ENCODE assay signal across 22 cellular contexts in the genomic region with DNA sequence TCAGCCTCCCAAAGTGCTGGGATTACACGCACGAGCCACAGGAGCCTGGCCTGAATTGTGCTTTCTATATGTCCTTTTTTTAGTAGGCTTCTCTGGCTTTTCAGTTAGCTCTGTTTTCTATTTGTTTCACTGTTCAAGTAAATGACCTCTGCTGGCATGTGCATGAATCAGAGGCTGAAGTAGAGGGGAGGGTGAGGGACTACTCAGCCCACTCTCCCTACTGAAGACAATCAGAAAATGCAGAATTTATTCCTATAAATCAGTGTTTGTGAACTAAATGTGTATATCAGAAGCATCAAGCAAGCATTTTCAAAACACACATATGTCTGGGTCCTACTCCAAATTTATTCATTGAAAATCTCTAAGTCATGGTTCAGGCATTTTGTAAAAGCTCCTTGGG. TPM values are rescaled to one million over a fixed set of nuclear protein-coding genes. Genes with fewer than 3 reads are reported as not detected.
A peak's percentile ranks its signal among the peaks of the same experiment; 100 is the strongest.
DNase-seq lines count a peak whose midpoint lies in the region; ATAC-seq, FAIRE-seq and TF ChIP-seq lines count a peak whose summit lies in the region.
"Had no signal": no experiment of that assay in that cellular context is flagged by ENCODE, and none has a peak within 500 bp of the region (broad histone marks: within the 10 kb centered on the region; RNA-seq: fewer than 3 reads in every experiment).

No MANE protein-coding gene starts in this region.

- intact Hi-C loops in K562 (cut with micrococcal nuclease), result no loop called here

- no peaks in the 10 kb centered on the region for H4K20me1 ChIP-seq in K562 (replicated peaks; ENCODE audit: control insufficient read depth, insufficient read depth, low read length)

- no peaks in the 10 kb centered on the region for H3K9me3 Mint-ChIP-seq in activated T-cell treated with anti-CD3 and anti-CD28 coated beads, Interleukin-2, amount 50 U/mL, for 72 hours
- no peaks in the 10 kb centered on the region for H3K9me3 Mint-ChIP-seq in activated T-cell treated with anti-CD3 and anti-CD28 coated beads, Interleukin-2, amount 50 U/mL, for 24 hours
- H3K9me3 Mint-ChIP-seq: activated CD4-positive, alpha-beta T cell treated with anti-CD3 and anti-CD28 coated beads, Interleukin-2, amount 10 ng/mL, durations not matched to agents 24 days and 14 days; natural killer cell; type B pancreatic cell had no signal

- no peak overlapping the region for H3K9ac ChIP-seq in K562 (ENCODE audit: insufficient read depth in 1 of 2, low read depth in 2 of 2, low read length in 2 of 2)
- H3K9ac ChIP-seq: BLaER1 had no signal

- no peak for FAIRE-seq in K562 (lab: Jason Lieb, UNC)

- peak overlapping the region; percentile 28 for H3K27ac Mint-ChIP-seq in activated T-cell treated with anti-CD3 and anti-CD28 coated beads, Interleukin-2, amount 50 U/mL, for 72 hours
- no peak overlapping the region for H3K27ac Mint-ChIP-seq in activated T-cell treated with anti-CD3 and anti-CD28 coated beads, Interleukin-2, amount 50 U/mL, for 24 hours
- H3K27ac Mint-ChIP-seq: activated CD4-positive, alpha-beta T cell treated with anti-CD3 and anti-CD28 coated beads, Interleukin-2, amount 10 ng/mL, durations not matched to agents 24 days and 14 days; GM23338; natural killer cell; type B pancreatic cell had no signal

- TF ChIP-seq POLR2A in K562 (conservative IDR thresholded peaks at IDR 0.05), result no peak

- peaks cover 2 to 5% of the 10 kb centered on the region in 2 donors for H3K36me3 Mint-ChIP-seq in activated T-cell treated with anti-CD3 and anti-CD28 coated beads, Interleukin-2, amount 50 U/mL, for 72 hours (ENCODE audit: insufficient read depth in 2 of 2)
- peaks cover 25% of the 10 kb centered on the region for H3K36me3 Mint-ChIP-seq in activated T-cell treated with anti-CD3 and anti-CD28 coated beads, Interleukin-2, amount 50 U/mL, for 24 hours (ENCODE audit: low read depth)
- H3K36me3 Mint-ChIP-seq: natural killer cell had no signal

- H3K9me1 ChIP-seq in K562 (ENCODE audit: control insufficient read depth, insufficient read depth, low read length), result no peaks in the 10 kb centered on the region

- H3K27ac ChIP-seq in K562 (ENCODE audit: extremely low read depth, low read depth, low read length), result no peak overlapping the region
- H3K27ac ChIP-seq: 22Rv1, BLaER1 had no signal

- H3K27me3 Mint-ChIP-seq in activated T-cell treated with anti-CD3 and anti-CD28 coated beads, Interleukin-2, amount 50 U/mL, for 72 hours (ENCODE audit: low read depth), result no peaks in the 10 kb centered on the region
- H3K27me3 Mint-ChIP-seq in activated T-cell treated with anti-CD3 and anti-CD28 coated beads, Interleukin-2, amount 50 U/mL, for 24 hours, result no peaks in the 10 kb centered on the region
- H3K27me3 Mint-ChIP-seq: activated CD4-positive, alpha-beta T cell treated with anti-CD3 and anti-CD28 coated beads, Interleukin-2, amount 10 ng/mL, durations not matched to agents 24 days and 14 days; type B pancreatic cell had no signal

- no peak for ATAC-seq in activated T-cell treated with anti-CD3 and anti-CD28 coated beads, Interleukin-2, amount 50 U/mL, for 72 hours (replicated peaks in 1 of 2)
- ATAC-seq in K562, result peak; percentile 21; the same call in 1 of the 3 replicates
- no peak for ATAC-seq in esophagus mucosa
- ATAC-seq: GM23338, natural killer cell had no signal

- CTCF ChIA-PET in K562 (lab: Yijun Ruan, JAX; ENCODE audit: low intra/inter-chr PET ratio), result interaction anchor here (0.6 kb wide), 1 partner anchor 24 kb away, joined by 3 read pairs; no protein-coding TSS in a partner anchor

- no peaks in the 10 kb centered on the region for H3K27me3 ChIP-seq in K562 (ENCODE audit: control insufficient read depth in 2 of 2, insufficient read depth in 2 of 2, low read length in 2 of 2)
- H3K27me3 ChIP-seq: BLaER1 had no signal

- TF ChIP-seq EP300 in K562 (IDR thresholded peaks at IDR 0.05; ENCODE audit: low read length), result no peak

- BruUV-seq in K562 (replicated peaks; lab: Mats Ljungman, UMichigan), result no TSS peak

- H3K4me3 ChIP-seq in K562 (no peak overlapping the region), fibroblast of villous mesenchyme (ENCODE audit: low read depth, low read length) (no peak overlapping the region), skeletal muscle cell (ENCODE audit: low read depth, low read length) (no peak overlapping the region)
- H3K4me3 ChIP-seq: BLaER1, GM23338 had no signal

- WGBS in K562 (ENCODE audit: insufficient coverage, low coverage, missing lambda C conversion rate), result 96% methylated on average over 2 of the region's 2 CpGs

- DNase-seq in activated T-cell treated with anti-CD3 and anti-CD28 coated beads, Interleukin-2, amount 50 U/mL, for 72 hours, result no peak
- no peak for DNase-seq in activated T-cell treated with anti-CD3 and anti-CD28 coated beads, Interleukin-2, amount 50 U/mL, for 24 hours
- DNase-seq in K562 (ENCODE audit: extremely low read depth in 1 of 4, low spot score in 3 of 4), result no peak
- peak; percentile 56 for DNase-seq in fibroblast of villous mesenchyme (ENCODE audit: low read depth)
- peak; percentile 36 for DNase-seq in skeletal muscle cell (ENCODE audit: low read depth)
- no peak for DNase-seq in glomerular visceral epithelial cell (ENCODE audit: extremely low spot score)
- no peak for DNase-seq in activated CD4-positive, alpha-beta T cell treated with anti-CD3 and anti-CD28 coated beads for 48 hours
- DNase-seq: activated CD4-positive, alpha-beta T cell treated with anti-CD3 and anti-CD28 coated beads, Interleukin-2, amount 10 ng/mL, durations not matched to agents 24 days and 14 days; activated CD8-positive, alpha-beta memory T cell treated with anti-CD3 and anti-CD28 coated beads, Interleukin-2, amount 50 U/mL, for 48 hours; activated naive CD4-positive, alpha-beta T cell treated with Interleukin-2 at 50 U/mL for 16 hours; KG1; natural killer cell; NCI-H1048; NCI-H524 treated with DMSO at 0.1 percent for 48 hours; SIG-M5; stimulated activated naive CD4-positive, alpha-beta T cell; T1000 had no signal

- H2AFZ ChIP-seq in K562 (ENCODE audit: low read depth, low read length), result no peak overlapping the region
- H2AFZ ChIP-seq: GM23338 had no signal

- no peak for TF ChIP-seq CTCF in K562 (IDR thresholded peaks at IDR 0.05 in 2 of 3, conservative IDR thresholded peaks at IDR 0.05 in 1 of 3; ENCODE audit: insufficient read depth in 2 of 3, low read depth in 1 of 3, low read length in 3 of 3)
- no peak for TF ChIP-seq CTCF in fibroblast of villous mesenchyme (IDR thresholded peaks at IDR 0.05; ENCODE audit: insufficient read depth, low read depth, low read length)

- POLR2A ChIA-PET in K562 (lab: Yijun Ruan, JAX), result interaction anchor here (0.7 to 1.2 kb wide), 2 partner anchors 10 to 11 kb away, joined by 3 read pairs; no protein-coding TSS in a partner anchor

- H3K4me1 ChIP-seq in K562 (replicated peaks in 1 of 2; ENCODE audit: control insufficient read depth in 2 of 2, insufficient read depth in 2 of 2, low read length in 2 of 2), result peaks cover 7 to 21% of the 10 kb centered on the region in 2 experiments; a peak in 3 of 5 replicates

- in situ Hi-C loops in K562 (cut with MboI), result no loop called here

- H3K4me2 ChIP-seq in K562 (ENCODE audit: insufficient read depth, low read length), result no peak overlapping the region
- H3K4me2 ChIP-seq: GM23338 had no signal

- peaks cover 25% of the 10 kb centered on the region for H3K4me1 Mint-ChIP-seq in activated T-cell treated with anti-CD3 and anti-CD28 coated beads, Interleukin-2, amount 50 U/mL, for 72 hours (ENCODE audit: low read depth)
- H3K4me1 Mint-ChIP-seq in activated T-cell treated with anti-CD3 and anti-CD28 coated beads, Interleukin-2, amount 50 U/mL, for 24 hours (ENCODE audit: low read depth), result peaks cover 25% of the 10 kb centered on the region

- no peak overlapping the region for H3K4me3 Mint-ChIP-seq in activated T-cell treated with anti-CD3 and anti-CD28 coated beads, Interleukin-2, amount 50 U/mL, for 72 hours
- no peak overlapping the region for H3K4me3 Mint-ChIP-seq in activated T-cell treated with anti-CD3 and anti-CD28 coated beads, Interleukin-2, amount 50 U/mL, for 24 hours
- H3K4me3 Mint-ChIP-seq: activated CD4-positive, alpha-beta T cell treated with anti-CD3 and anti-CD28 coated beads, Interleukin-2, amount 10 ng/mL, durations not matched to agents 24 days and 14 days; GM23338; natural killer cell; type B pancreatic cell had no signal

- H3K9me3 ChIP-seq in K562 (replicated peaks; ENCODE audit: control insufficient read depth, insufficient read depth, low read depth, low read length), result no peaks in the 10 kb centered on the region
- H3K9me3 ChIP-seq: BLaER1 had no signal

- TF ChIP-seq RAD21 in K562 (CRISPR knock-in tag; conservative IDR thresholded peaks at IDR 0.05 in 1 of 2, IDR thresholded peaks at IDR 0.05 in 1 of 2), result no peak

- no peaks in the 10 kb centered on the region for H3K79me2 ChIP-seq in K562 (ENCODE audit: control insufficient read depth, insufficient read depth, low read length)

- H3K36me3 ChIP-seq in K562 (ENCODE audit: control insufficient read depth, insufficient read depth, low read length), result no peaks in the 10 kb centered on the region

TF ChIP-seq in K562, 482 proteins besides CTCF, POLR2A, EP300 and RAD21 (continues in another document):
- TF ChIP-seq HNRNPH1 (optimal IDR thresholded peaks at IDR 0.05; ENCODE audit: low read depth, low read length) (no peak), HDAC3 (IDR thresholded peaks at IDR 0.05; ENCODE audit: borderline replicate concordance, partially characterized antibody) (no peak)

RNA-seq across cellular contexts. Expression of a gene that starts 45.0 kb away (rescaled TPM):
- total RNA-seq in activated T-cell treated with anti-CD3 and anti-CD28 coated beads, Interleukin-2, amount 50 U/mL, for 72 hours, result 10 to 100 TPM; 24.7 to 27.2 TPM
- total RNA-seq in K562 (2011; cell fraction: chromatin; rRNA removed; ENCODE audit: low replicate concordance), result 4.6 and 8.5 TPM in 2 replicates
- 5.2 and 5.5 TPM in 2 replicates for total RNA-seq in K562 (2011; cell fraction: nucleolus; rRNA removed)
- total RNA-seq in K562 (2011; cell fraction: nucleoplasm; rRNA removed), result 4.4 and 8.9 TPM in 2 replicates
- total RNA-seq in K562 (2014; rRNA removed) (1.3 and 1.6 TPM in 2 replicates), K562 (2014; rRNA removed; fragmentation: Illumina TruSeq; extraction: Trizol) (4.1 and 4.3 TPM in 2 replicates), K562 (2015; rRNA removed; fragmentation: Illumina TruSeq; extraction: Trizol) (4.0 and 4.3 TPM in 2 replicates), K562 (2021) (5.1 and 6.5 TPM in 2 replicates), fibroblast of villous mesenchyme (24.8 and 44.9 TPM in 2 replicates), esophagus mucosa (7.2 TPM)
- polyA plus RNA-seq in K562 (2011; rRNA removed) (4.5 and 4.8 TPM in 2 replicates), K562 (2014; fragmentation: Illumina TruSeq; extraction: Trizol) (3.6 and 3.9 TPM in 2 replicates), K562 (2014; fragmentation: Nextera tagmentation; extraction: Ambion mirVana) (1 to 10 TPM in 1 of 2 experiments, under 1 TPM in 1; 0.87 to 1.2 TPM), K562 (2014; rRNA removed) (1.8 and 2.6 TPM in 2 replicates)
- polyA plus RNA-seq in K562 (2011; cell fraction: cytosol; rRNA removed), result 2.3 and 2.8 TPM in 2 replicates
- polyA plus RNA-seq in K562 (2011; cell fraction: nucleus; rRNA removed), result 1.8 and 3.4 TPM in 2 replicates
- polyA plus RNA-seq in K562 (2012), result 3.5 and 4.5 TPM in 2 replicates
- 11.3 and 12.6 TPM in 2 replicates for polyA minus RNA-seq in K562 (2011; rRNA and poly(A)+ RNA removed)
- polyA minus RNA-seq in K562 (2011; cell fraction: cytosol; rRNA and poly(A)+ RNA removed), result 7.2 and 9.5 TPM in 2 replicates
- 3.5 and 4.1 TPM in 2 replicates for polyA minus RNA-seq in K562 (2011; cell fraction: nucleus; rRNA and poly(A)+ RNA removed)

Comparison
In these comparisons a context has a peak if more than half of its experiments do, and no peak if none do; other contexts are left out.
1. DNase-seq: peak in fibroblast of villous mesenchyme (single experiment) and skeletal muscle cell (single experiment); none in activated T-cell treated with anti-CD3 and anti-CD28 coated beads, Interleukin-2, amount 50 U/mL, for 72 hours (0 of 2), activated T-cell treated with anti-CD3 and anti-CD28 coated beads, Interleukin-2, amount 50 U/mL, for 24 hours (single experiment), K562 (0 of 4), glomerular visceral epithelial cell (single experiment) and activated CD4-positive, alpha-beta T cell treated with anti-CD3 and anti-CD28 coated beads for 48 hours (single experiment).